ENCODE assay signal across 8 cellular contexts in genomic region chr17:9021985-9022552, GRCh38. TPM values are rescaled to one million over a fixed set of nuclear protein-coding genes. Genes with fewer than 3 reads are reported as not detected.
A peak's percentile ranks its signal among the peaks of the same experiment; 100 is the strongest.
DNase-seq lines count a peak whose midpoint lies in the region; ATAC-seq and TF ChIP-seq lines count a peak whose summit lies in the region.

No MANE protein-coding gene starts in this region.

- in situ Hi-C loops in GM13976 (cut with MboI; ENCODE audit: low sequenced_read_pairs, unreplicated experiment), result loop anchor here (25.0 kb wide), 1 partner anchor 515 kb away; no protein-coding TSS in a partner anchor

- H3K27me3 ChIP-seq in PC-9 (ENCODE audit: insufficient read depth, low read depth), result no peaks in the 10 kb centered on the region
- peaks cover 21 to 27% of the 10 kb centered on the region in 2 donors for H3K27me3 ChIP-seq in duodenal mucosa (ENCODE audit: control insufficient read depth in 1 of 2, insufficient read depth in 2 of 2, low read length in 2 of 2)
- no peaks in the 10 kb centered on the region for H3K27me3 ChIP-seq in aorta (ENCODE audit: control insufficient read depth in 1 of 2, insufficient read depth in 2 of 2, low read length in 1 of 2)
- peaks cover 81% of the 10 kb centered on the region for H3K27me3 ChIP-seq in CD4-positive, alpha-beta T cell (ENCODE audit: control insufficient read depth, insufficient read depth, low read length)

- peak overlapping the region; percentile 55; the same call in 1 of the 2 replicates for H3K4me3 ChIP-seq in PC-9
- peak overlapping the region; percentile 52 to 63 for H3K4me3 ChIP-seq in duodenal mucosa (ENCODE audit: low read depth in 1 of 2, low read length in 2 of 2)
- peak overlapping the region; percentile 62 to 95 for H3K4me3 ChIP-seq in aorta (ENCODE audit: low read length in 2 of 2)

- ATAC-seq in aorta (ENCODE audit: low FRiP score) (peak; percentile 76), HG03135 (IDR thresholded peaks at IDR 0.05; ENCODE audit: unreplicated experiment) (no peak)
- no peak for ATAC-seq in CD4-positive, alpha-beta T cell (ENCODE audit: poor library complexity)

- WGBS in aorta, 2 donors, result 0 to 1% methylated on average over 37 to 76 of the region's 76 CpGs

- intact Hi-C loops in PC-9 (cut with micrococcal nuclease; ENCODE audit: unreplicated experiment) (loop anchor here (5.0 kb wide), 1 partner anchor 50 kb away; no protein-coding TSS in a partner anchor), aorta (cut with DNase I) (loop anchor here (5.0 to 10.0 kb wide), 3 partner anchors 63 to 143 kb away; no protein-coding TSS in a partner anchor)
- intact Hi-C loops in CD4-positive, alpha-beta T cell (cut with DNase I, micrococcal nuclease), result no loop called here

- peak overlapping the region; percentile 79 for H2AFZ ChIP-seq in PC-9

- H4K20me1 ChIP-seq in PC-9 (ENCODE audit: insufficient read depth), result no peaks in the 10 kb centered on the region

- H3K9me3 ChIP-seq in PC-9 (ENCODE audit: insufficient read depth, low read depth) (no peaks in the 10 kb centered on the region), duodenal mucosa (ENCODE audit: control insufficient read depth in 1 of 2, low read length in 2 of 2) (no peaks in the 10 kb centered on the region), aorta (ENCODE audit: control insufficient read depth, low read length) (no peaks in the 10 kb centered on the region)
- H3K9me3 ChIP-seq in CD4-positive, alpha-beta T cell (ENCODE audit: control insufficient read depth, low read length), result no peaks in the 10 kb centered on the region

- H3K27ac Mint-ChIP-seq in mesothelial cell of epicardium, result no peak overlapping the region
- no peak overlapping the region for H3K27ac Mint-ChIP-seq in CD4-positive, alpha-beta T cell

- POLR2A ChIA-PET in PC-9 (lab: Charles Lee; ENCODE audit: unreplicated experiment), result interaction anchor here (0.6 to 0.8 kb wide), 3 partner anchors 29 to 1596 kb away, joined by 3 to 4 read pairs (median 3); no protein-coding TSS in a partner anchor
- POLR2A ChIA-PET in CD4-positive, alpha-beta T cell (lab: Charles Lee), result no interaction called here

- H3K79me2 ChIP-seq in PC-9 (ENCODE audit: low read depth), result no peaks in the 10 kb centered on the region

- H3K9ac ChIP-seq in duodenal mucosa (ENCODE audit: low read depth in 1 of 2, low read length in 2 of 2), result peak overlapping the region; percentile 18 to 22

- H3K36me3 ChIP-seq in PC-9 (ENCODE audit: low read depth) (no peaks in the 10 kb centered on the region), duodenal mucosa (ENCODE audit: control insufficient read depth in 1 of 2, insufficient read depth in 2 of 2, low read length in 2 of 2) (no peaks in the 10 kb centered on the region), aorta (ENCODE audit: control insufficient read depth in 1 of 2, insufficient read depth in 2 of 2, low read length in 1 of 2) (no peaks in the 10 kb centered on the region)

- H3K4me2 ChIP-seq in PC-9, result peak overlapping the region; percentile 72

- BruUV-seq in PC-9 (replicated peaks; lab: Mats Ljungman, UMichigan), result no TSS peak

- CTCF ChIA-PET in PC-9 (lab: Charles Lee), result no interaction called here
- CTCF ChIA-PET in CD4-positive, alpha-beta T cell (lab: Charles Lee), result no interaction called here

- DNase-seq in GM13976 (ENCODE audit: low spot score), result peak; percentile 59
- peak in 1 of 2 experiments; percentile 52 for DNase-seq in PC-9
- peak in 1 of 2 experiments; percentile 59 for DNase-seq in mesothelial cell of epicardium (ENCODE audit: low spot score in 2 of 2, unreplicated experiment in 2 of 2)
- peak; percentile 62 to 90 for DNase-seq in aorta
- DNase-seq in COR-L47 (lab: John Stamatoyannopoulos, UW), result no peak
- no peak for DNase-seq in CD4-positive, alpha-beta T cell

- TF ChIP-seq CTCF in GM13976 (IDR thresholded peaks at IDR 0.05; ENCODE audit: borderline replicate concordance, control extremely low read depth, extremely low read depth, insufficient read depth, missing control alignments) (no peak), PC-9 (conservative IDR thresholded peaks at IDR 0.05) (no peak), mesothelial cell of epicardium (IDR thresholded peaks at IDR 0.05; ENCODE audit: unreplicated experiment) (no peak)
- TF ChIP-seq CTCF in CD4-positive, alpha-beta T cell (IDR thresholded peaks at IDR 0.05), result no peak

- H3K9me2 ChIP-seq in PC-9 (ENCODE audit: insufficient read depth), result no peaks in the 10 kb centered on the region

- H3K4me1 ChIP-seq in PC-9 (replicated peaks; ENCODE audit: insufficient read depth), result peaks cover 10% of the 10 kb centered on the region
- H3K4me1 ChIP-seq in duodenal mucosa (ENCODE audit: control insufficient read depth in 1 of 2, insufficient read depth in 2 of 2, low read length in 2 of 2), result peaks cover 20 to 24% of the 10 kb centered on the region in 2 donors
- no peaks in the 10 kb centered on the region for H3K4me1 ChIP-seq in aorta (ENCODE audit: control insufficient read depth in 1 of 2, insufficient read depth in 2 of 2, low read length in 2 of 2)

- H3K4me1 Mint-ChIP-seq in mesothelial cell of epicardium, result peaks cover 4% of the 10 kb centered on the region
- peaks cover 20% of the 10 kb centered on the region for H3K4me1 Mint-ChIP-seq in CD4-positive, alpha-beta T cell (ENCODE audit: low read depth)

- peak overlapping the region; percentile 70 for H3K4me3 Mint-ChIP-seq in mesothelial cell of epicardium
- no peak overlapping the region for H3K4me3 Mint-ChIP-seq in CD4-positive, alpha-beta T cell

- H3K36me3 Mint-ChIP-seq in mesothelial cell of epicardium, result no peaks in the 10 kb centered on the region
- peaks cover 4% of the 10 kb centered on the region for H3K36me3 Mint-ChIP-seq in CD4-positive, alpha-beta T cell (ENCODE audit: low read depth)

- no peaks in the 10 kb centered on the region for H3K9me3 Mint-ChIP-seq in mesothelial cell of epicardium
- H3K9me3 Mint-ChIP-seq in CD4-positive, alpha-beta T cell, result no peaks in the 10 kb centered on the region

- peaks cover 8% of the 10 kb centered on the region; the same call in 1 of the 2 replicates for H3F3A ChIP-seq in PC-9 (ENCODE audit: insufficient read depth, low read depth)

- H3K27ac ChIP-seq in PC-9 (no peak overlapping the region), duodenal mucosa (ENCODE audit: low read depth, low read length) (no peak overlapping the region), aorta (ENCODE audit: low read depth in 1 of 2, low read length in 2 of 2) (peak overlapping the region in 1 of 2 donors; percentile 19)
- H3K27ac ChIP-seq in CD4-positive, alpha-beta T cell (ENCODE audit: low read depth, low read length), result no peak overlapping the region

- H3K27me3 Mint-ChIP-seq in mesothelial cell of epicardium (ENCODE audit: low read depth), result peaks cover 73% of the 10 kb centered on the region
- peaks cover 65% of the 10 kb centered on the region for H3K27me3 Mint-ChIP-seq in CD4-positive, alpha-beta T cell

RNA-seq across cellular contexts. Expression of gene NTN1, which starts 0.8 kb away (rescaled TPM):
- 17.7 and 24.5 TPM in 2 replicates for total RNA-seq in PC-9 (2021)
- total RNA-seq in mesothelial cell of epicardium, result 2.3 to 2.6 TPM (median 2.5 TPM) in 3 replicates
- total RNA-seq in aorta, result 10 to 100 TPM; 56.5 to 90.4 TPM
- polyA plus RNA-seq in aorta, result 10 to 100 TPM in 1 of 2 donors, 1 to 10 TPM in 1; 6.6 to 17.7 TPM
- under 1 TPM; 0.08 to 0.14 TPM for total RNA-seq in CD4-positive, alpha-beta T cell

RNA-seq across cellular contexts. Expression of gene PIK3R5, which starts 56.6 kb away (rescaled TPM):
- not detected in 2 replicates for total RNA-seq in PC-9 (2021)
- 0.18 to 0.27 TPM (median 0.25 TPM) in 3 replicates for total RNA-seq in mesothelial cell of epicardium
- 10 to 100 TPM; 18.4 to 18.5 TPM for total RNA-seq in aorta
- 1 to 10 TPM; 1.4 to 8.4 TPM for polyA plus RNA-seq in aorta
- 100 to 1,000 TPM; 153 to 159 TPM for total RNA-seq in CD4-positive, alpha-beta T cell

Comparison
In these comparisons a context has a peak if more than half of its experiments do, and no peak if none do; other contexts are left out.
1. DNase-seq: peak in GM13976 (single experiment) and aorta (2 of 2); none in COR-L47 (single experiment) and CD4-positive, alpha-beta T cell (0 of 10).
2. RNA of gene PIK3R5, which starts 56.6 kb away (total RNA-seq): 153 to 159 TPM in CD4-positive, alpha-beta T cell and 18.4 to 18.5 TPM in aorta; 0.18 to 0.27 TPM in mesothelial cell of epicardium and not detected in PC-9; every median in the first group is over 10 times any median in the second.
3. intact Hi-C loops: an anchor here in PC-9 (5.0 kb wide) and aorta (5.0 to 10.0 kb wide); none called in CD4-positive, alpha-beta T cell.
4. Peak in every context shown above with its lines, with median percentiles within 50 percentile points of each other: H3K4me3 ChIP-seq.